Comparison of ENCODE assay signal across 13 cellular contexts in the genomic region with DNA sequence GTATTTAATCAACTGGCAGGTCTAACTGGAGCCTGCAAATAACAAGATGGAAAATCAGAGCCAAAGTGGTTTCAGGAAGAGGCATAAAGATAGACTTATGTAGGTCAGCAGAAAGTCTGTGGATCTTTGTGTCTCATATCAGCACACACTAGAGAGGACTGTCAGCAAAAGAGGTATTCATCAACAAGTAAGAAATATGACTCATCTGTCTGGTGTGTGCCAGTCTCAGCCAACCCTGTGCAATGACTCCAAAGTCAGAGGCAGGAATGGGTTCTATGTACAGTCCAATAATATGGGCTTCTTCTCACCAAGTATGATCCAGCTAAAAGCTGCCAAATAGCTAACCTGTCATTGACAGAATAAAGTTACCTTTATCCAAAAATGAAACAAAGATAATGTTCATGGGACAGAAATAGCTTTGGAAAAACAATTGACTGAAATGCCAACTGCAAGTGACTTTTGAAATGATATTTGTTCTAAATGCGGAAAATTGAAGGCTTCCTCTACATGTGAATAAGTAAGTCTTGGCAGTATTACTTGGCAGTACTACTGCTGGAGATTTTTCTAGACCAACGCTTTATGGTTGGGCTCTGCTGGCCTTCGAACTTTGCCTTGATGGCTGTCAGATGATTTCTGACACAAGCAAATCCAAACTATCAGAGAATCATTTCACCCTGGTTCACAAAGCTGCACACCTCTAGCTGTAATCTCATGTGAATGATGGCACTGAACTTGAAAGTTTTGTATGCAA.
DNase-seq lines count a peak whose midpoint lies in the region; ATAC-seq, FAIRE-seq and TF ChIP-seq lines count a peak whose summit lies in the region.
"Had no signal": no experiment of that assay in that cellular context is flagged by ENCODE, and none has a peak within 500 bp of the region (broad histone marks: within the 10 kb centered on the region; RNA-seq: fewer than 3 reads in every experiment).

No MANE protein-coding gene starts in this region.

- no peaks in the 10 kb centered on the region for H3K27me3 Mint-ChIP-seq in astrocyte (ENCODE audit: low read depth, unreplicated experiment)
- H3K27me3 Mint-ChIP-seq: memory B cell had no signal

- WGBS in heart right ventricle, 2 donors, result 33 to 37% methylated on average over 3 of the region's 3 CpGs
- 76 to 89% methylated on average over 3 of the region's 3 CpGs for WGBS in testis, 2 donors

- TF ChIP-seq POLR2A in testis (IDR thresholded peaks at IDR 0.05), result no peak
- no peak for TF ChIP-seq POLR2A in vagina (IDR thresholded peaks at IDR 0.05)

- ATAC-seq in heart right ventricle (peak in 7 of 8 donors; percentile 75 to 99 (median 93)), thoracic aorta (ENCODE audit: insufficient number of reproducible peaks, low FRiP score, low read depth) (no peak), GM18517 (IDR thresholded peaks at IDR 0.05; ENCODE audit: unreplicated experiment) (no peak)

- H2AFZ ChIP-seq in astrocyte (ENCODE audit: low read depth, low read length), result no peak overlapping the region

- peak overlapping the region; percentile 44 for H3K27ac Mint-ChIP-seq in astrocyte (ENCODE audit: unreplicated experiment)
- H3K27ac Mint-ChIP-seq: H9, memory B cell had no signal

- DNase-seq in HT1080 (ENCODE audit: low read depth), result peak; percentile 74
- DNase-seq in astrocyte (ENCODE audit: low read depth), result peak; percentile 65
- peak in 1 of 2 donors; percentile 10 for DNase-seq in heart right ventricle
- no peak for DNase-seq in thoracic aorta (ENCODE audit: low spot score)
- no peak for DNase-seq in testis
- no peak for DNase-seq in activated CD8-positive, alpha-beta memory T cell treated with anti-CD3 and anti-CD28 coated beads for 24 hours
- no peak for DNase-seq in vagina (ENCODE audit: extremely low spot score in 2 of 2)
- DNase-seq: activated gamma-delta T cell, H9, Peyer's patch had no signal

- H3K36me3 ChIP-seq in astrocyte (ENCODE audit: insufficient read depth, low read length) (no peaks in the 10 kb centered on the region), heart right ventricle (no peaks in the 10 kb centered on the region), thoracic aorta (no peaks in the 10 kb centered on the region), testis (ENCODE audit: low read depth, missing control alignments) (no peaks in the 10 kb centered on the region), vagina (no peaks in the 10 kb centered on the region)
- H3K36me3 ChIP-seq: Peyer's patch had no signal

- H3K27me3 ChIP-seq in astrocyte (ENCODE audit: insufficient read depth, low read length), result no peaks in the 10 kb centered on the region
- H3K27me3 ChIP-seq in heart right ventricle, result no peaks in the 10 kb centered on the region
- no peaks in the 10 kb centered on the region for H3K27me3 ChIP-seq in thoracic aorta (replicated peaks; ENCODE audit: insufficient read depth)
- no peaks in the 10 kb centered on the region for H3K27me3 ChIP-seq in testis
- H3K27me3 ChIP-seq in vagina, result no peaks in the 10 kb centered on the region
- H3K27me3 ChIP-seq: Peyer's patch had no signal

- H3K4me3 ChIP-seq in astrocyte (ENCODE audit: insufficient read depth, low read depth, low read length) (no peak overlapping the region), heart right ventricle (no peak overlapping the region), thoracic aorta (peak overlapping the region; percentile 24), testis (no peak overlapping the region), vagina (no peak overlapping the region)
- H3K4me3 ChIP-seq: Peyer's patch had no signal

- H3K4me2 ChIP-seq in astrocyte (ENCODE audit: low read length), result no peak overlapping the region

- H3K9ac ChIP-seq in astrocyte (ENCODE audit: low read length), result no peak overlapping the region

- TF ChIP-seq CTCF in astrocyte (IDR thresholded peaks at IDR 0.05; ENCODE audit: insufficient read depth, low read depth, low read length) (no peak), heart right ventricle (IDR thresholded peaks at IDR 0.05) (no peak), thoracic aorta (IDR thresholded peaks at IDR 0.05) (no peak), testis (IDR thresholded peaks at IDR 0.05) (no peak), vagina (IDR thresholded peaks at IDR 0.05) (no peak)

- H3K27ac ChIP-seq in astrocyte (ENCODE audit: low read depth, low read length), result no peak overlapping the region
- H3K27ac ChIP-seq in heart right ventricle, result peak overlapping the region in 4 of 10 donors; percentile 16 to 48 (median 28)
- peak overlapping the region; percentile 15 to 23 for H3K27ac ChIP-seq in thoracic aorta
- H3K27ac ChIP-seq in testis, result no peak overlapping the region
- no peak overlapping the region for H3K27ac ChIP-seq in vagina
- H3K27ac ChIP-seq: Peyer's patch had no signal

- no peak overlapping the region for H3K4me3 Mint-ChIP-seq in astrocyte (ENCODE audit: unreplicated experiment)
- H3K4me3 Mint-ChIP-seq: H9, memory B cell had no signal

- intact Hi-C loops in heart right ventricle (cut with DNase I) (no loop called here), testis (cut with DNase I; ENCODE audit: low total_unique reads) (no loop called here), vagina (cut with DNase I) (no loop called here)

- no peaks in the 10 kb centered on the region for H3K9me3 Mint-ChIP-seq in astrocyte (ENCODE audit: unreplicated experiment)
- H3K9me3 Mint-ChIP-seq: H9 had no signal

- FAIRE-seq in astrocyte (lab: Jason Lieb, UNC), result peak; percentile 71
- FAIRE-seq: endometrium had no signal

- H3K4me1 ChIP-seq in astrocyte (ENCODE audit: insufficient read depth, low read length) (no peaks in the 10 kb centered on the region), heart right ventricle (peaks cover 0 to 23% (median 0%) of the 10 kb centered on the region in 9 donors), thoracic aorta (ENCODE audit: control insufficient read depth in 1 of 2, low read depth in 2 of 2) (peaks cover 0 to 18% of the 10 kb centered on the region in 2 donors), testis (no peaks in the 10 kb centered on the region), vagina (no peaks in the 10 kb centered on the region)
- H3K4me1 ChIP-seq: Peyer's patch had no signal

- no peaks in the 10 kb centered on the region for H3K79me2 ChIP-seq in astrocyte (ENCODE audit: insufficient read depth, low read length)

- peaks cover 20% of the 10 kb centered on the region for H3K4me1 Mint-ChIP-seq in astrocyte (ENCODE audit: low read depth, unreplicated experiment)
- H3K4me1 Mint-ChIP-seq: H9, memory B cell had no signal

- H3K36me3 Mint-ChIP-seq in astrocyte (ENCODE audit: low read depth, unreplicated experiment), result no peaks in the 10 kb centered on the region
- H3K36me3 Mint-ChIP-seq: memory B cell had no signal

- H4K20me1 ChIP-seq in astrocyte (ENCODE audit: insufficient read depth, low read length), result no peaks in the 10 kb centered on the region

- H3K9me3 ChIP-seq in astrocyte (ENCODE audit: insufficient read depth, low read depth, low read length), result no peaks in the 10 kb centered on the region
- H3K9me3 ChIP-seq in heart right ventricle, result no peaks in the 10 kb centered on the region
- no peaks in the 10 kb centered on the region for H3K9me3 ChIP-seq in thoracic aorta
- H3K9me3 ChIP-seq in testis, result no peaks in the 10 kb centered on the region
- H3K9me3 ChIP-seq in vagina, result no peaks in the 10 kb centered on the region
- H3K9me3 ChIP-seq: Peyer's patch had no signal

Comparison
In these comparisons a context has a peak if more than half of its experiments do, and no peak if none do; other contexts are left out.
1. DNase-seq: peak in HT1080 (single experiment) and astrocyte (single experiment); none in thoracic aorta (single experiment), testis (single experiment), activated CD8-positive, alpha-beta memory T cell treated with anti-CD3 and anti-CD28 coated beads for 24 hours (single experiment) and vagina (0 of 2).
2. H3K27ac ChIP-seq: peak in thoracic aorta (2 of 2); none in astrocyte (single experiment), testis (0 of 2) and vagina (single experiment).
3. ATAC-seq: peak in heart right ventricle (7 of 8); none in thoracic aorta (single experiment) and GM18517 (single experiment).